Comparison of ENCODE assay signal across 8 cellular contexts in genomic region chr17:75084039-75084660, GRCh38. TPM values are rescaled to one million over a fixed set of nuclear protein-coding genes. Genes with fewer than 3 reads are reported as not detected.
DNase-seq lines count a peak whose midpoint lies in the region; ATAC-seq, FAIRE-seq and TF ChIP-seq lines count a peak whose summit lies in the region.
"Had no signal": no experiment of that assay in that cellular context is flagged by ENCODE, and none has a peak within 500 bp of the region (broad histone marks: within the 10 kb centered on the region; RNA-seq: fewer than 3 reads in every experiment).

No MANE protein-coding gene starts in this region.

- peak overlapping the region; percentile 1 for H4K91ac ChIP-seq in trophoblast cell (ENCODE audit: low read depth, low read length)

- CTCF ChIA-PET in activated CD8-positive, alpha-beta memory T cell treated with anti-CD3 and anti-CD28 coated beads, Interleukin-2, amount 10 ng/mL, durations not matched to agents 7 days and 5 days (lab: Charles Lee): interaction anchor here (1.3 to 1.5 kb wide), 4 partner anchors 14 to 124 kb away, joined by 3 to 4 read pairs (median 4); partner anchors contain the start of gene NT5C
- CTCF ChIA-PET in K562 (lab: Yijun Ruan, JAX; ENCODE audit: low intra/inter-chr PET ratio): no interaction called here

- TF ChIP-seq CTCF in K562 (IDR thresholded peaks at IDR 0.05 in 2 of 3, conservative IDR thresholded peaks at IDR 0.05 in 1 of 3; ENCODE audit: insufficient read depth in 2 of 3, low read depth in 1 of 3, low read length in 3 of 3): no peak

- no peaks in the 10 kb centered on the region for H3K36me3 Mint-ChIP-seq in activated CD8-positive, alpha-beta memory T cell treated with anti-CD3 and anti-CD28 coated beads, Interleukin-2, amount 10 ng/mL, durations not matched to agents 7 days and 5 days
- H3K36me3 Mint-ChIP-seq in stimulated activated effector memory CD8-positive, alpha-beta T cell treated with anti-CD3 and anti-CD28 coated beads, Interleukin-12 subunit alpha, Interleukin-12 subunit beta, amount 100 ng/mL, for 72 hours: no peaks in the 10 kb centered on the region

- H3K79me2 ChIP-seq in K562 (ENCODE audit: control insufficient read depth, insufficient read depth, low read length): no peaks in the 10 kb centered on the region
- H3K79me2 ChIP-seq in trophoblast cell (ENCODE audit: control insufficient read depth, insufficient read depth, low read length, poor library complexity): peaks cover 15% of the 10 kb centered on the region

- no peak overlapping the region for H2BK120ac ChIP-seq in trophoblast cell (ENCODE audit: insufficient read depth, low read length, poor library complexity)

- TF ChIP-seq RAD21 in K562 (CRISPR knock-in tag; conservative IDR thresholded peaks at IDR 0.05 in 1 of 2, IDR thresholded peaks at IDR 0.05 in 1 of 2): no peak

- peaks cover 22% of the 10 kb centered on the region for H3K79me1 ChIP-seq in trophoblast cell (ENCODE audit: low read length)

- H4K8ac ChIP-seq in trophoblast cell (ENCODE audit: low read depth, low read length): no peak overlapping the region

- ATAC-seq in activated CD8-positive, alpha-beta memory T cell treated with anti-CD3 and anti-CD28 coated beads, Interleukin-2, amount 10 ng/mL, durations not matched to agents 7 days and 5 days: no peak
- no peak for ATAC-seq in K562
- ATAC-seq in stimulated activated effector memory CD8-positive, alpha-beta T cell treated with anti-CD3 and anti-CD28 coated beads, Interleukin-12 subunit alpha, Interleukin-12 subunit beta, amount 100 ng/mL, for 72 hours: no peak

- H3K4me2 ChIP-seq in K562 (ENCODE audit: insufficient read depth, low read length) (no peak overlapping the region), trophoblast cell (ENCODE audit: low read length) (no peak overlapping the region)

- TF ChIP-seq EP300 in K562 (IDR thresholded peaks at IDR 0.05; ENCODE audit: low read length): no peak

- no peak overlapping the region for H3K4ac ChIP-seq in trophoblast cell (ENCODE audit: low read depth, low read length)

- H3K4me1 ChIP-seq in K562 (replicated peaks in 1 of 2; ENCODE audit: control insufficient read depth in 2 of 2, insufficient read depth in 2 of 2, low read length in 2 of 2): peaks cover 37 to 40% of the 10 kb centered on the region in 2 experiments
- peaks cover 27 to 39% of the 10 kb centered on the region in 2 experiments for H3K4me1 ChIP-seq in trophoblast cell (ENCODE audit: control insufficient read depth in 1 of 2, insufficient read depth in 2 of 2, low read length in 2 of 2)

- H3K14ac ChIP-seq in trophoblast cell (ENCODE audit: low read length): no peak overlapping the region

- no peak overlapping the region for H4K12ac ChIP-seq in trophoblast cell (ENCODE audit: low read depth, low read length)

- no peak overlapping the region for H3K4me3 Mint-ChIP-seq in activated CD8-positive, alpha-beta memory T cell treated with anti-CD3 and anti-CD28 coated beads, Interleukin-2, amount 10 ng/mL, durations not matched to agents 7 days and 5 days
- no peak overlapping the region for H3K4me3 Mint-ChIP-seq in stimulated activated effector memory CD8-positive, alpha-beta T cell treated with anti-CD3 and anti-CD28 coated beads, Interleukin-12 subunit alpha, Interleukin-12 subunit beta, amount 100 ng/mL, for 72 hours

- no peaks in the 10 kb centered on the region for H4K20me1 ChIP-seq in K562 (replicated peaks; ENCODE audit: control insufficient read depth, insufficient read depth, low read length)

- no peak for DNase-seq in activated CD8-positive, alpha-beta memory T cell treated with anti-CD3 and anti-CD28 coated beads, Interleukin-2, amount 10 ng/mL, durations not matched to agents 7 days and 5 days
- DNase-seq in activated CD8-positive, alpha-beta memory T cell treated with anti-CD3 and anti-CD28 coated beads, Interleukin-2, amount 50 U/mL, for 4 hours: no peak
- peak in 1 of 4 experiments; percentile 55 for DNase-seq in K562 (ENCODE audit: extremely low read depth in 1 of 4, low spot score in 3 of 4)
- DNase-seq in trophoblast cell: no peak
- DNase-seq in stimulated activated effector memory CD8-positive, alpha-beta T cell treated with anti-CD3 and anti-CD28 coated beads, Interleukin-12 subunit alpha, Interleukin-12 subunit beta, amount 100 ng/mL, for 72 hours (ENCODE audit: low spot score in 2 of 2): no peak
- DNase-seq in NCI-H526 treated with DMSO at 0.1 percent for 48 hours (lab: John Stamatoyannopoulos, UW): no peak
- DNase-seq: dorsolateral prefrontal cortex, ovary had no signal

- H2BK5ac ChIP-seq in trophoblast cell (ENCODE audit: low read depth, low read length, poor library complexity): peak overlapping the region; percentile 1

- peak overlapping the region; percentile 14 for H3K27ac Mint-ChIP-seq in activated CD8-positive, alpha-beta memory T cell treated with anti-CD3 and anti-CD28 coated beads, Interleukin-2, amount 10 ng/mL, durations not matched to agents 7 days and 5 days
- no peak overlapping the region for H3K27ac Mint-ChIP-seq in stimulated activated effector memory CD8-positive, alpha-beta T cell treated with anti-CD3 and anti-CD28 coated beads, Interleukin-12 subunit alpha, Interleukin-12 subunit beta, amount 100 ng/mL, for 72 hours

- H3K4me3 ChIP-seq in K562 (no peak overlapping the region), trophoblast cell (ENCODE audit: low read depth, low read length) (no peak overlapping the region)
- H3K4me3 ChIP-seq: dorsolateral prefrontal cortex, ovary had no signal

- H3K9me3 Mint-ChIP-seq in activated CD8-positive, alpha-beta memory T cell treated with anti-CD3 and anti-CD28 coated beads, Interleukin-2, amount 10 ng/mL, durations not matched to agents 7 days and 5 days (ENCODE audit: low read depth): no peaks in the 10 kb centered on the region
- no peaks in the 10 kb centered on the region for H3K9me3 Mint-ChIP-seq in stimulated activated effector memory CD8-positive, alpha-beta T cell treated with anti-CD3 and anti-CD28 coated beads, Interleukin-12 subunit alpha, Interleukin-12 subunit beta, amount 100 ng/mL, for 72 hours

- no peak for FAIRE-seq in K562 (lab: Jason Lieb, UNC)

- no peak overlapping the region for H3K23ac ChIP-seq in trophoblast cell (ENCODE audit: low read length)

- H3K9me3 ChIP-seq in K562 (replicated peaks; ENCODE audit: control insufficient read depth, insufficient read depth, low read depth, low read length): no peaks in the 10 kb centered on the region
- no peaks in the 10 kb centered on the region for H3K9me3 ChIP-seq in trophoblast cell (ENCODE audit: insufficient read depth, low read depth, low read length)
- H3K9me3 ChIP-seq: ovary had no signal

- POLR2A ChIA-PET in K562 (lab: Yijun Ruan, JAX): interaction anchor here (0.7 to 1.2 kb wide), 5 partner anchors 12 to 505 kb away, joined by 3 to 4 read pairs (median 3); partner anchors contain the start of gene ARMC7

- H3K4me1 Mint-ChIP-seq in activated CD8-positive, alpha-beta memory T cell treated with anti-CD3 and anti-CD28 coated beads, Interleukin-2, amount 10 ng/mL, durations not matched to agents 7 days and 5 days: peaks cover 29% of the 10 kb centered on the region
- H3K4me1 Mint-ChIP-seq in stimulated activated effector memory CD8-positive, alpha-beta T cell treated with anti-CD3 and anti-CD28 coated beads, Interleukin-12 subunit alpha, Interleukin-12 subunit beta, amount 100 ng/mL, for 72 hours: peaks cover 21% of the 10 kb centered on the region

- H3K18ac ChIP-seq in trophoblast cell (ENCODE audit: low read length): peak overlapping the region; percentile 22

- peaks cover 5% of the 10 kb centered on the region for H3K9me1 ChIP-seq in K562 (ENCODE audit: control insufficient read depth, insufficient read depth, low read length)

- WGBS in K562 (ENCODE audit: insufficient coverage, low coverage, missing lambda C conversion rate): 54% methylated on average over 13 of the region's 14 CpGs
- no CpG with 5 or more reads among the region's 14 CpGs for WGBS in trophoblast cell (ENCODE audit: extremely low coverage, insufficient coverage, insufficient read length)

- BruUV-seq in K562 (replicated peaks; lab: Mats Ljungman, UMichigan): no TSS peak

- H3K36me3 ChIP-seq in K562 (ENCODE audit: control insufficient read depth, insufficient read depth, low read length): no peaks in the 10 kb centered on the region
- no peaks in the 10 kb centered on the region for H3K36me3 ChIP-seq in trophoblast cell (ENCODE audit: control insufficient read depth in 1 of 2, insufficient read depth in 2 of 2, low read length in 2 of 2)
- H3K36me3 ChIP-seq: ovary had no signal

- H2BK12ac ChIP-seq in trophoblast cell (ENCODE audit: low read length): peak overlapping the region; percentile 81

- no peak for TF ChIP-seq POLR2A in K562 (conservative IDR thresholded peaks at IDR 0.05)

- no peaks in the 10 kb centered on the region for H3K27me3 Mint-ChIP-seq in activated CD8-positive, alpha-beta memory T cell treated with anti-CD3 and anti-CD28 coated beads, Interleukin-2, amount 10 ng/mL, durations not matched to agents 7 days and 5 days

- H3K27ac ChIP-seq in K562 (ENCODE audit: extremely low read depth, low read depth, low read length): no peak overlapping the region
- H3K27ac ChIP-seq in trophoblast cell (ENCODE audit: low read depth, low read length): no peak overlapping the region
- H3K27ac ChIP-seq: dorsolateral prefrontal cortex, ovary had no signal

- H2AK5ac ChIP-seq in trophoblast cell (ENCODE audit: low read length): peak overlapping the region; percentile 81

- H3K27me3 ChIP-seq in K562 (ENCODE audit: control insufficient read depth in 2 of 2, insufficient read depth in 2 of 2, low read length in 2 of 2) (no peaks in the 10 kb centered on the region), trophoblast cell (ENCODE audit: insufficient read depth, low read length) (no peaks in the 10 kb centered on the region)
- H3K27me3 ChIP-seq: ovary had no signal

- intact Hi-C loops in K562 (cut with micrococcal nuclease): no loop called here

- in situ Hi-C loops in K562 (cut with MboI): no loop called here

- H3K9ac ChIP-seq in K562 (ENCODE audit: insufficient read depth in 1 of 2, low read depth in 2 of 2, low read length in 2 of 2) (0 out of 4 replicates have a peak overlapping the region, but pooled peaks of 1 of the 2 experiments have one; percentile 13), trophoblast cell (ENCODE audit: low read length) (no peak overlapping the region)

- H2AFZ ChIP-seq in K562 (ENCODE audit: low read depth, low read length) (peak overlapping the region; percentile 18; the same call in 1 of the 2 replicates), trophoblast cell (ENCODE audit: insufficient read depth, low read length, poor library complexity) (no peak overlapping the region)

RNA-seq across cellular contexts. Expression of gene SLC16A5, which starts 3.6 kb away (rescaled TPM):
- total RNA-seq in activated CD8-positive, alpha-beta memory T cell treated with anti-CD3 and anti-CD28 coated beads, Interleukin-2, amount 10 ng/mL, durations not matched to agents 7 days and 5 days: 1 to 10 TPM; 2.3 to 3.2 TPM
- total RNA-seq in K562 (2011; cell fraction: chromatin; rRNA removed; ENCODE audit: low replicate concordance): 3.1 and 9.9 TPM in 2 replicates
- 6.2 and 7.8 TPM in 2 replicates for total RNA-seq in K562 (2011; cell fraction: nucleolus; rRNA removed)
- total RNA-seq in K562 (2011; cell fraction: nucleoplasm; rRNA removed): 3.5 and 5.4 TPM in 2 replicates
- total RNA-seq in K562 (2014; rRNA removed) (0.65 and 1.1 TPM in 2 replicates), K562 (2014; rRNA removed; fragmentation: Illumina TruSeq; extraction: Trizol) (0.64 and 0.65 TPM in 2 replicates), K562 (2015; rRNA removed; fragmentation: Illumina TruSeq; extraction: Trizol) (0.33 and 0.75 TPM in 2 replicates), K562 (2021) (2.6 and 3.1 TPM in 2 replicates)
- polyA plus RNA-seq in K562 (2011; rRNA removed) (1.2 and 1.8 TPM in 2 replicates), K562 (2014; fragmentation: Illumina TruSeq; extraction: Trizol) (0.91 and 1.8 TPM in 2 replicates), K562 (2014; fragmentation: Nextera tagmentation; extraction: Ambion mirVana) (under 1 TPM; 0.06 to 0.11 TPM), K562 (2014; rRNA removed) (1.8 and 2.4 TPM in 2 replicates)
- polyA plus RNA-seq in K562 (2011; cell fraction: cytosol; rRNA removed): 2.0 and 4.5 TPM in 2 replicates
- polyA plus RNA-seq in K562 (2011; cell fraction: nucleus; rRNA removed): 8.3 and 12.8 TPM in 2 replicates
- polyA plus RNA-seq in K562 (2012): 1.1 and 4.0 TPM in 2 replicates
- polyA minus RNA-seq in K562 (2011; rRNA and poly(A)+ RNA removed): 0.63 and 0.88 TPM in 2 replicates
- 2.2 and 2.7 TPM in 2 replicates for polyA minus RNA-seq in K562 (2011; cell fraction: cytosol; rRNA and poly(A)+ RNA removed)
- 2.2 and 2.4 TPM in 2 replicates for polyA minus RNA-seq in K562 (2011; cell fraction: nucleus; rRNA and poly(A)+ RNA removed)
- 18.8 and 19.2 TPM in 2 replicates for polyA plus RNA-seq in trophoblast cell (2013)

RNA-seq across cellular contexts. Expression of gene ARMC7, which starts 25.6 kb away (rescaled TPM):
- total RNA-seq in activated CD8-positive, alpha-beta memory T cell treated with anti-CD3 and anti-CD28 coated beads, Interleukin-2, amount 10 ng/mL, durations not matched to agents 7 days and 5 days: 10 to 100 TPM; 13.5 to 14.5 TPM
- total RNA-seq in K562 (2011; cell fraction: chromatin; rRNA removed; ENCODE audit: low replicate concordance): 16.9 and 36.5 TPM in 2 replicates
- total RNA-seq in K562 (2011; cell fraction: nucleolus; rRNA removed): 20.5 and 25.8 TPM in 2 replicates
- 16.9 and 19.5 TPM in 2 replicates for total RNA-seq in K562 (2011; cell fraction: nucleoplasm; rRNA removed)
- total RNA-seq in K562 (2014; rRNA removed) (5.9 and 10.2 TPM in 2 replicates), K562 (2014; rRNA removed; fragmentation: Illumina TruSeq; extraction: Trizol) (4.1 and 5.1 TPM in 2 replicates), K562 (2015; rRNA removed; fragmentation: Illumina TruSeq; extraction: Trizol) (9.5 and 10.1 TPM in 2 replicates), K562 (2021) (15.2 TPM in 2 replicates)
- polyA plus RNA-seq in K562 (2011; rRNA removed) (3.9 and 8.0 TPM in 2 replicates), K562 (2014; fragmentation: Illumina TruSeq; extraction: Trizol) (8.7 and 12.7 TPM in 2 replicates), K562 (2014; fragmentation: Nextera tagmentation; extraction: Ambion mirVana) (1 to 10 TPM; 1.4 to 2.8 TPM), K562 (2014; rRNA removed) (5.9 and 8.9 TPM in 2 replicates)
- 9.1 and 13.1 TPM in 2 replicates for polyA plus RNA-seq in K562 (2011; cell fraction: cytosol; rRNA removed)
- 8.4 and 8.7 TPM in 2 replicates for polyA plus RNA-seq in K562 (2011; cell fraction: nucleus; rRNA removed)
- 15.4 and 16.8 TPM in 2 replicates for polyA plus RNA-seq in K562 (2012)
- 8.0 and 8.3 TPM in 2 replicates for polyA minus RNA-seq in K562 (2011; rRNA and poly(A)+ RNA removed)
- 8.3 and 9.9 TPM in 2 replicates for polyA minus RNA-seq in K562 (2011; cell fraction: cytosol; rRNA and poly(A)+ RNA removed)
- polyA minus RNA-seq in K562 (2011; cell fraction: nucleus; rRNA and poly(A)+ RNA removed): 6.9 and 11.7 TPM in 2 replicates
- polyA plus RNA-seq in trophoblast cell (2013): 8.6 and 8.7 TPM in 2 replicates

RNA-seq across cellular contexts. Expression of gene KCTD2, which starts 37.1 kb away (rescaled TPM):
- total RNA-seq in activated CD8-positive, alpha-beta memory T cell treated with anti-CD3 and anti-CD28 coated beads, Interleukin-2, amount 10 ng/mL, durations not matched to agents 7 days and 5 days: 10 to 100 TPM; 16.8 to 19.1 TPM
- 19.7 and 30.0 TPM in 2 replicates for total RNA-seq in K562 (2011; cell fraction: chromatin; rRNA removed; ENCODE audit: low replicate concordance)
- 16.8 and 17.0 TPM in 2 replicates for total RNA-seq in K562 (2011; cell fraction: nucleolus; rRNA removed)
- 19.6 and 20.1 TPM in 2 replicates for total RNA-seq in K562 (2011; cell fraction: nucleoplasm; rRNA removed)
- 11.2 and 15.3 TPM in 2 replicates for total RNA-seq in K562 (2014; rRNA removed)
- total RNA-seq in K562 (2014; rRNA removed; fragmentation: Illumina TruSeq; extraction: Trizol): 13.5 and 13.8 TPM in 2 replicates
- 15.9 and 16.4 TPM in 2 replicates for total RNA-seq in K562 (2015; rRNA removed; fragmentation: Illumina TruSeq; extraction: Trizol)
- total RNA-seq in K562 (2021): 18.1 and 20.2 TPM in 2 replicates
- polyA plus RNA-seq in K562 (2011; rRNA removed): 32.5 and 32.9 TPM in 2 replicates
- 25.1 and 26.6 TPM in 2 replicates for polyA plus RNA-seq in K562 (2011; cell fraction: cytosol; rRNA removed)
- polyA plus RNA-seq in K562 (2011; cell fraction: nucleus; rRNA removed): 21.0 and 22.5 TPM in 2 replicates
- polyA plus RNA-seq in K562 (2012): 14.4 and 17.7 TPM in 2 replicates
- polyA plus RNA-seq in K562 (2014; fragmentation: Illumina TruSeq; extraction: Trizol): 22.3 and 22.9 TPM in 2 replicates
- polyA plus RNA-seq in K562 (2014; fragmentation: Nextera tagmentation; extraction: Ambion mirVana): 1 to 10 TPM; 1.7 to 2.3 TPM
- 15.8 and 16.0 TPM in 2 replicates for polyA plus RNA-seq in K562 (2014; rRNA removed)
- 19.9 and 22.9 TPM in 2 replicates for polyA minus RNA-seq in K562 (2011; rRNA and poly(A)+ RNA removed)
- 13.4 and 13.6 TPM in 2 replicates for polyA minus RNA-seq in K562 (2011; cell fraction: cytosol; rRNA and poly(A)+ RNA removed)
- 4.6 and 5.8 TPM in 2 replicates for polyA minus RNA-seq in K562 (2011; cell fraction: nucleus; rRNA and poly(A)+ RNA removed)
- polyA plus RNA-seq in trophoblast cell (2013): 17.4 and 18.4 TPM in 2 replicates

RNA-seq across cellular contexts. Expression of gene ATP5PD, which starts 37.4 kb away (rescaled TPM):
- 100 to 1,000 TPM; 188 to 210 TPM for total RNA-seq in activated CD8-positive, alpha-beta memory T cell treated with anti-CD3 and anti-CD28 coated beads, Interleukin-2, amount 10 ng/mL, durations not matched to agents 7 days and 5 days
- total RNA-seq in K562 (2011; cell fraction: chromatin; rRNA removed; ENCODE audit: low replicate concordance): 64.6 and 79.5 TPM in 2 replicates
- total RNA-seq in K562 (2011; cell fraction: nucleolus; rRNA removed): 65.9 and 72.6 TPM in 2 replicates
- 81.0 and 96.9 TPM in 2 replicates for total RNA-seq in K562 (2011; cell fraction: nucleoplasm; rRNA removed)
- total RNA-seq in K562 (2014; rRNA removed) (274 and 295 TPM in 2 replicates), K562 (2014; rRNA removed; fragmentation: Illumina TruSeq; extraction: Trizol) (600 and 662 TPM in 2 replicates), K562 (2015; rRNA removed; fragmentation: Illumina TruSeq; extraction: Trizol) (432 TPM in 2 replicates), K562 (2021) (300 and 341 TPM in 2 replicates)
- polyA plus RNA-seq in K562 (2011; rRNA removed) (248 and 271 TPM in 2 replicates), K562 (2014; fragmentation: Illumina TruSeq; extraction: Trizol) (452 and 457 TPM in 2 replicates), K562 (2014; fragmentation: Nextera tagmentation; extraction: Ambion mirVana) (100 to 1,000 TPM; 786 to 828 TPM), K562 (2014; rRNA removed) (339 and 381 TPM in 2 replicates)
- polyA plus RNA-seq in K562 (2011; cell fraction: cytosol; rRNA removed): 220 and 388 TPM in 2 replicates
- 118 and 154 TPM in 2 replicates for polyA plus RNA-seq in K562 (2011; cell fraction: nucleus; rRNA removed)
- 552 and 708 TPM in 2 replicates for polyA plus RNA-seq in K562 (2012)
- polyA minus RNA-seq in K562 (2011; rRNA and poly(A)+ RNA removed): 307 and 324 TPM in 2 replicates
- polyA minus RNA-seq in K562 (2011; cell fraction: cytosol; rRNA and poly(A)+ RNA removed): 119 and 125 TPM in 2 replicates
- 21.9 and 60.2 TPM in 2 replicates for polyA minus RNA-seq in K562 (2011; cell fraction: nucleus; rRNA and poly(A)+ RNA removed)
- polyA plus RNA-seq in trophoblast cell (2013): 250 and 260 TPM in 2 replicates

RNA-seq across cellular contexts. Expression of gene NT5C, which starts 47.4 kb away (rescaled TPM):
- 10 to 100 TPM; 65.2 to 73.1 TPM for total RNA-seq in activated CD8-positive, alpha-beta memory T cell treated with anti-CD3 and anti-CD28 coated beads, Interleukin-2, amount 10 ng/mL, durations not matched to agents 7 days and 5 days
- total RNA-seq in K562 (2011; cell fraction: chromatin; rRNA removed; ENCODE audit: low replicate concordance): 23.9 and 63.5 TPM in 2 replicates
- 83.5 and 103 TPM in 2 replicates for total RNA-seq in K562 (2011; cell fraction: nucleolus; rRNA removed)
- total RNA-seq in K562 (2011; cell fraction: nucleoplasm; rRNA removed): 34.3 and 56.2 TPM in 2 replicates
- total RNA-seq in K562 (2014; rRNA removed) (150 and 205 TPM in 2 replicates), K562 (2014; rRNA removed; fragmentation: Illumina TruSeq; extraction: Trizol) (21.5 and 31.6 TPM in 2 replicates), K562 (2015; rRNA removed; fragmentation: Illumina TruSeq; extraction: Trizol) (55.3 and 56.6 TPM in 2 replicates), K562 (2021) (94.3 and 95.0 TPM in 2 replicates)
- polyA plus RNA-seq in K562 (2011; rRNA removed) (45.0 and 55.6 TPM in 2 replicates), K562 (2014; fragmentation: Illumina TruSeq; extraction: Trizol) (31.0 and 40.2 TPM in 2 replicates), K562 (2014; fragmentation: Nextera tagmentation; extraction: Ambion mirVana) (1 to 10 TPM; 2.9 to 5.0 TPM), K562 (2014; rRNA removed) (167 and 175 TPM in 2 replicates)
- 71.8 and 135 TPM in 2 replicates for polyA plus RNA-seq in K562 (2011; cell fraction: cytosol; rRNA removed)
- polyA plus RNA-seq in K562 (2011; cell fraction: nucleus; rRNA removed): 170 and 227 TPM in 2 replicates
- 54.2 and 75.4 TPM in 2 replicates for polyA plus RNA-seq in K562 (2012)
- 6.2 and 7.8 TPM in 2 replicates for polyA minus RNA-seq in K562 (2011; rRNA and poly(A)+ RNA removed)
- polyA minus RNA-seq in K562 (2011; cell fraction: cytosol; rRNA and poly(A)+ RNA removed): 10.3 and 17.4 TPM in 2 replicates
- polyA minus RNA-seq in K562 (2011; cell fraction: nucleus; rRNA and poly(A)+ RNA removed): 41.6 and 46.9 TPM in 2 replicates
- 45.3 and 47.2 TPM in 2 replicates for polyA plus RNA-seq in trophoblast cell (2013)
